ENCODE assay signal across 8 cellular contexts in the genomic region with DNA sequence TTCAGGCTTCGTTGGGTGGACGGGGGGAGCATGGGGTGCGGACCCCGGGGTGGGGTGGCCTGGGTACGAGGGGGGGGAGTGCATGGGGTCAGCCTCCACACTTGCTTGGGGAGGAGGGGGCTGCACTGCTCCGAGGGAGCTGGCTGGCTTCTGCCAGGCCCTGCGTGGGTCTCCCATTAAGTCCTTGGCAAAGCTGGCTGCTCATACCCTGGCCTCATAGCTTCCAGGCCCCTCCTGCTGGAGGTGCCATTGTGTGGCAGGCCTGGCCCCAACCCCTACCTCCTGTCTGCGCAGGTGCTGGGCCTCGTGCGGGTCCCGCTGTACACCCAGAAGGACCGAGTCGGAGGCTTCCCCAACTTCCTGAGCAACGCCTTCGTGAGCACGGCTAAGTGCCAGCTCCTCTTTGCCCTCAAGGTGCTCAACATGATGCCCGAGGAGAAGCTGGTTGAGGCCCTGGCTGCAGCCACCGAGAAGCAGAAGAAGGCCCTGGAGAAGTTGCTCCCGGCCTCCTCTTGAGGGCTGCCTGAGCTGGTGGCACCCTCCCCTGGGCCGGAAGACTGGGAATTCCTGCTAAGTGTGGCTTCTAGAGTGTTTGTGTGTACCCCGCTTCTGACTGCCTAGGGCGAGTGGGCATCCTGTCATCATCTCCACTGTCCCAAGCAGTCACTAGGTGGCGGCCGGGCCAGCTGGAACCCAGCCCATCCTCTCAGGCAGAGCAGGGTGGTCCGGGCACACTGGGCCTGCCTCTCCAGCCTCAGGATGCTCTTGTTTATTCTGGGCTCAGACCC. TPM values are rescaled to one million over a fixed set of nuclear protein-coding genes. Genes with fewer than 3 reads are reported as not detected.
DNase-seq lines count a peak whose midpoint lies in the region; ATAC-seq and TF ChIP-seq lines count a peak whose summit lies in the region.

No MANE protein-coding gene starts in this region.

- H3K27ac Mint-ChIP-seq in activated naive CD4-positive, alpha-beta T cell treated with anti-CD3 and anti-CD28 coated beads, Interleukin-2, amount 50 U/mL, for 24 hours, result peak overlapping the region; percentile 35

- peak overlapping the region; percentile 72 for H3K4me3 Mint-ChIP-seq in activated naive CD4-positive, alpha-beta T cell treated with anti-CD3 and anti-CD28 coated beads, Interleukin-2, amount 50 U/mL, for 24 hours

- intact Hi-C loops in right lobe of liver (cut with DNase I), result loop anchor here in 1 of 2 donors (5.0 kb wide), 1 partner anchor 252 kb away; no protein-coding TSS in a partner anchor

- H3K36me3 ChIP-seq in right lobe of liver, result peaks cover 0 to 23% (median 0%) of the 10 kb centered on the region in 4 donors
- no peaks in the 10 kb centered on the region for H3K36me3 ChIP-seq in urinary bladder (ENCODE audit: insufficient read depth)

- H3K4me3 ChIP-seq in cardiac fibroblast (replicated peaks in 1 of 2; ENCODE audit: low read depth in 2 of 2, low read length in 2 of 2) (peak overlapping the region; percentile 88 to 94), right lobe of liver (peak overlapping the region in 1 of 3 donors; percentile 99), urinary bladder (ENCODE audit: low read depth, low read length) (peak overlapping the region; percentile 85)

- TF ChIP-seq POLR2A in right lobe of liver (IDR thresholded peaks at IDR 0.05), result no peak

- no peaks in the 10 kb centered on the region for H3K9me3 ChIP-seq in right lobe of liver

- peaks cover 0 to 22% (median 7%) of the 10 kb centered on the region in 4 donors for H3K4me1 ChIP-seq in right lobe of liver
- H3K4me1 ChIP-seq in urinary bladder (ENCODE audit: insufficient read depth), result no peaks in the 10 kb centered on the region

- H3K27me3 ChIP-seq in right lobe of liver, result no peaks in the 10 kb centered on the region

- DNase-seq in activated naive CD4-positive, alpha-beta T cell treated with Interleukin-2 at 50 U/mL for 16 hours, result no peak
- no peak for DNase-seq in cardiac fibroblast (ENCODE audit: low read depth in 2 of 2)
- DNase-seq in right lobe of liver, result peak; percentile 37 to 57 (median 51)
- DNase-seq in COLO829 (ENCODE audit: low spot score), result no peak
- no peak for DNase-seq in GOT3 (lab: John Stamatoyannopoulos, UW)

- 19% methylated on average over 8 of the region's 25 CpGs for WGBS in right lobe of liver (ENCODE audit: insufficient coverage, low coverage, low lambda C conversion rate, missing lambda C conversion rate)
- WGBS in urinary bladder, result 46% methylated on average over 25 of the region's 25 CpGs

- no peak overlapping the region for H3K27ac ChIP-seq in right lobe of liver
- H3K27ac ChIP-seq in urinary bladder (ENCODE audit: low read depth), result no peak overlapping the region

- no peak for ATAC-seq in right lobe of liver
- ATAC-seq in HG02870 (IDR thresholded peaks at IDR 0.05; ENCODE audit: unreplicated experiment), result no peak

- H3K9me3 Mint-ChIP-seq in activated naive CD4-positive, alpha-beta T cell treated with anti-CD3 and anti-CD28 coated beads, Interleukin-2, amount 50 U/mL, for 24 hours, result no peaks in the 10 kb centered on the region

- H3K27me3 Mint-ChIP-seq in activated naive CD4-positive, alpha-beta T cell treated with anti-CD3 and anti-CD28 coated beads, Interleukin-2, amount 50 U/mL, for 24 hours, result no peaks in the 10 kb centered on the region

- peaks cover 4% of the 10 kb centered on the region for H3K36me3 Mint-ChIP-seq in activated naive CD4-positive, alpha-beta T cell treated with anti-CD3 and anti-CD28 coated beads, Interleukin-2, amount 50 U/mL, for 24 hours

- TF ChIP-seq CTCF in cardiac fibroblast (IDR thresholded peaks at IDR 0.05; ENCODE audit: low read depth, low read length) (no peak), right lobe of liver (IDR thresholded peaks at IDR 0.05) (no peak)

- H3K4me1 Mint-ChIP-seq in activated naive CD4-positive, alpha-beta T cell treated with anti-CD3 and anti-CD28 coated beads, Interleukin-2, amount 50 U/mL, for 24 hours, result peaks cover 17% of the 10 kb centered on the region

RNA-seq across cellular contexts. Expression of a gene that starts 1.5 kb away (rescaled TPM):
- 10 to 100 TPM; 17.8 to 36.3 (median 23.0) TPM for total RNA-seq in right lobe of liver
- total RNA-seq in urinary bladder, result 17.0 TPM
- 38.4 TPM for polyA plus RNA-seq in urinary bladder

RNA-seq across cellular contexts. Expression of a gene that starts 39.2 kb away (rescaled TPM):
- 10 to 100 TPM in 1 of 6 experiments, 1 to 10 TPM in 5; 4.7 to 10.7 (median 7.6) TPM for total RNA-seq in right lobe of liver
- total RNA-seq in urinary bladder, result 22.1 TPM
- polyA plus RNA-seq in urinary bladder, result 21.6 TPM

RNA-seq across cellular contexts. Expression of a gene that starts 39.5 kb away (rescaled TPM):
- total RNA-seq in right lobe of liver, result under 1 TPM in 5 of 6 experiments, not detected in 1; 0.12 to 0.92 (median 0.42) TPM
- 1.3 TPM for total RNA-seq in urinary bladder
- 1.3 TPM for polyA plus RNA-seq in urinary bladder

Comparison
In these comparisons a context has a peak if more than half of its experiments do, and no peak if none do; other contexts are left out.
1. DNase-seq: peak in right lobe of liver (3 of 3); none in activated naive CD4-positive, alpha-beta T cell treated with Interleukin-2 at 50 U/mL for 16 hours (single experiment), cardiac fibroblast (0 of 2), COLO829 (single experiment) and GOT3 (single experiment).